Comparison of ENCODE assay signal across 18 cellular contexts in the genomic region with DNA sequence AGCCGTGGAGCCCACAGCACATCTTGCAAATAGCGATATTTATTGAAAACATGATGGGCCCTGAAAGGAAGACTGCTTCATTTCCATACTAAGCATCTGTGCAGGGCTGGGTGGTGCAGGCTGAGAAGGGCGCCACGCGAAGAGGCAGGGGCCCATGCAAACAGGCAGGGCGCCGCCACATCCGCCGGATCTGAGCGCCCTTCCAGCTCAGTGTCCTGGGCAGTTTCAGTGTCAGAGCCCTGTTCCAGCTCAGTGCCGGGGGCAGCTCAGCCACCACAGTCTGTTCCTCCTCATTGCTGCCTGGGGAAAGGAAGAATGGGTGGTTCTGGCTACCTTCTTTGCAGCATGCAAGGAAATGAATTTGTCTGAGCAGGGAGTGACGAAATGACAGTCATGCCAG.
"Had no signal": no experiment of that assay in that cellular context is flagged by ENCODE, and none has a peak within 500 bp of the region (broad histone marks: within the 10 kb centered on the region; RNA-seq: fewer than 3 reads in every experiment).

No MANE protein-coding gene starts in this region.

- H3K27ac ChIP-seq: body of pancreas, left lung, neutrophil, ovary, prostate gland, WERI-Rb-1 had no signal

- DNase-seq: activated CD4-positive, alpha-beta T cell treated with anti-CD3 and anti-CD28 coated beads, Interleukin-2, amount 10 ng/mL, durations not matched to agents 7 days and 5 days; activated CD4-positive, CD25-positive, alpha-beta regulatory T cell treated with anti-CD3 and anti-CD28 coated beads, Interleukin-2, amount 50 U/mL, for 72 hours; activated CD8-positive, alpha-beta T cell treated with anti-CD3 and anti-CD28 coated beads, Interleukin-2, amount 10 ng/mL, durations not matched to agents 7 days and 5 days; activated gamma-delta T cell; activated naive CD4-positive, alpha-beta T cell treated with anti-CD3 and anti-CD28 coated beads, Interleukin-2, amount 50 U/mL, for 16 hours; body of pancreas; effector memory CD4-positive, alpha-beta T cell; hippocampal formation; kidney glomerular epithelial cell; natural killer cell; ovary; stimulated activated CD4-positive, alpha-beta T cell treated with anti-CD3 and anti-CD28 coated beads, Interleukin-4, amount 100 ng/mL, for 24 hours; stimulated activated naive CD4-positive, alpha-beta T cell treated with Interleukin-2 at 50 U/mL for 16 hours; WERI-Rb-1 had no signal

- H3K36me3 ChIP-seq: left lung, neutrophil, ovary, prostate gland had no signal

- H3K4me3 ChIP-seq: body of pancreas, left lung, ovary, prostate gland had no signal

- H3K9me3 ChIP-seq: body of pancreas, left lung, neutrophil, ovary, prostate gland had no signal

- H3K4me1 ChIP-seq: body of pancreas, left lung, prostate gland had no signal

- ATAC-seq: activated CD8-positive, alpha-beta T cell treated with anti-CD3 and anti-CD28 coated beads, Interleukin-2, amount 10 ng/mL, durations not matched to agents 7 days and 5 days; body of pancreas; esophagus mucosa; left lung; natural killer cell had no signal

- H3K27me3 ChIP-seq: body of pancreas, left lung, ovary had no signal
